In the genomic region with DNA sequence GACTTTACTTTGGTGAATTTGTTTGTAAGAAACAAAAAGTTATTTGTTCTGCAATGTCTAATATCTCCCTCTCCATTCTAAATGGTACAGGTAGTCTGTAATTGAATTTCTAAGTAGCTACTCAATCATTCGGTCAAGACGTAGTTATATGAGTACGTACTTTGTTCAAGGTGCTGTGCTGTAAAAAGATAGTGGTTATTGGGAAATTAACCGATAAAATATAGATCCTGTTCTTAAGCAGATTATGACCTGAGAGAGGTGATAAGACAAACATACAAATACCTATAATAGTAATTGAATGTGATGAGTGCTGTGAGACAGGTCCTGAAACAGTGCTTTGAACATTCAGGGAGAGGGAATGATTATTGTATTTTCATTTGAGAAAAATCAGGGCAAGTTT, we compare ENCODE assay signal across 1 cellular context.
TF ChIP-seq lines count a peak whose summit lies in the region.

No MANE protein-coding gene starts in this region.

TF ChIP-seq in K562, 482 proteins besides CTCF, POLR2A, EP300 and RAD21:
- TF ChIP-seq TEAD4 (IDR thresholded peaks at IDR 0.05; ENCODE audit: low read length), result peak; percentile 43; the same call in 1 of the 2 replicates
- TF ChIP-seq TEAD4 (CRISPR knock-in tag; IDR thresholded peaks at IDR 0.05; ENCODE audit: borderline replicate concordance), result no peak
- no peak for TF ChIP-seq SIX5 (IDR thresholded peaks at IDR 0.05; ENCODE audit: borderline replicate concordance in 1 of 2, insufficient read depth in 1 of 2, low read depth in 1 of 2, low read length in 2 of 2)
- peak; percentile 21; the same call in 1 of the 2 replicates for TF ChIP-seq TAL1 (IDR thresholded peaks at IDR 0.05)
- TF ChIP-seq CBFA2T2 (conservative IDR thresholded peaks at IDR 0.05), result peak; percentile 36
- TF ChIP-seq CEBPB (tag; IDR thresholded peaks at IDR 0.05), result 0 out of 2 replicates have a peak, but pooled peaks have one; percentile 14
- peak; percentile 68 for TF ChIP-seq CBFA2T3 (IDR thresholded peaks at IDR 0.05)
